Comparison of ENCODE assay signal across 8 cellular contexts in the genomic region with DNA sequence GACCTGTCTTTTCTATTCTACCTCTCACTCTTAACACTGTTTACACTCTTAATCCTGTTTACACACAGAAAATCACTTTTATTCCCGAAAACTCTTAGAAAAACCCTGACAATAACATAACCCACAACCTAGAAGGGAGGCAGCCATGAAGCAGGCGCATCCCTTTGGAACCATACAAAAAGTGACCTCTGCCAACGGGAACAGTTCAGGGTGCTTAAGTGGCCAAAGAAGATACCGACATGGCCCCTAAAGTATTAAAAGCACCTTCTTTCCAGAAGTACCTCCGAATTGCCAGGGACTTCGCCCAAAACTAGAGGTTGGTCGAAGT. TPM values are rescaled to one million over a fixed set of nuclear protein-coding genes. Genes with fewer than 3 reads are reported as not detected.
A peak's percentile ranks its signal among the peaks of the same experiment; 100 is the strongest.
DNase-seq lines count a peak whose midpoint lies in the region; ATAC-seq and TF ChIP-seq lines count a peak whose summit lies in the region.

No MANE protein-coding gene starts in this region.

- H3F3A ChIP-seq in PC-9 (ENCODE audit: insufficient read depth, low read depth), result no peaks in the 10 kb centered on the region

- H4K20me1 ChIP-seq in PC-9 (ENCODE audit: insufficient read depth), result no peaks in the 10 kb centered on the region

- H3K9me3 ChIP-seq in HEK293 (ENCODE audit: control insufficient read depth, insufficient read depth, low read depth, low read length), result no peaks in the 10 kb centered on the region
- no peaks in the 10 kb centered on the region for H3K9me3 ChIP-seq in PC-9 (ENCODE audit: insufficient read depth, low read depth)
- H3K9me3 ChIP-seq in neutrophil, result no peaks in the 10 kb centered on the region

- H3K4me1 ChIP-seq in HEK293 (ENCODE audit: control insufficient read depth, insufficient read depth, low read length) (no peaks in the 10 kb centered on the region), PC-9 (replicated peaks; ENCODE audit: insufficient read depth) (peaks cover 18% of the 10 kb centered on the region), neutrophil (ENCODE audit: control insufficient read depth in 1 of 2, insufficient read depth in 1 of 2, low read depth in 1 of 2, low read length in 1 of 2) (peaks cover 31 to 36% of the 10 kb centered on the region in 2 experiments)

- H3K36me3 ChIP-seq in HEK293 (ENCODE audit: control insufficient read depth in 2 of 2, insufficient read depth in 1 of 2, low read length in 2 of 2) (peaks cover 5 to 18% of the 10 kb centered on the region in 2 experiments; a peak in 2 of 3 replicates), PC-9 (ENCODE audit: low read depth) (peaks cover 5% of the 10 kb centered on the region; the same call in 1 of the 2 replicates), neutrophil (peaks cover 7% of the 10 kb centered on the region)

- POLR2A ChIA-PET in HEK293 (lab: Yijun Ruan, JAX) (no interaction called here), PC-9 (lab: Charles Lee; ENCODE audit: unreplicated experiment) (no interaction called here)

- peak overlapping the region; percentile 86 for H3K4me3 ChIP-seq in HEK293 (ENCODE audit: low read depth, low read length)
- peak overlapping the region; percentile 89 for H3K4me3 ChIP-seq in PC-9
- peak overlapping the region; percentile 97 for H3K4me3 ChIP-seq in epithelial cell of esophagus (ENCODE audit: low read length)
- peak overlapping the region; percentile 69 to 75 for H3K4me3 ChIP-seq in neutrophil (ENCODE audit: low read depth in 1 of 2, low read length in 1 of 2)

- DNase-seq in PC-9, result no peak
- DNase-seq in epithelial cell of esophagus (ENCODE audit: low read depth), result peak; percentile 7
- no peak for DNase-seq in stimulated activated CD4-positive, alpha-beta T cell treated with anti-CD3 and anti-CD28 coated beads, Interleukin-12 subunit alpha, Interleukin-12 subunit beta, amount 100 ng/mL, for 4 hours
- DNase-seq in cerebellar cortex (ENCODE audit: low spot score), result no peak
- no peak for DNase-seq in activated CD4-positive, alpha-beta T cell treated with anti-CD3 and anti-CD28 coated beads for 4 hours

- peak overlapping the region; percentile 100 for H2AFZ ChIP-seq in PC-9

- peaks cover 59% of the 10 kb centered on the region for H3K79me2 ChIP-seq in PC-9 (ENCODE audit: low read depth)

- TF ChIP-seq CTCF in HEK293 (tag by site-specific recombination; IDR thresholded peaks at IDR 0.05) (no peak), PC-9 (conservative IDR thresholded peaks at IDR 0.05) (no peak), epithelial cell of esophagus (IDR thresholded peaks at IDR 0.05; ENCODE audit: insufficient read depth, low read depth, low read length, missing control alignments) (no peak), neutrophil (IDR thresholded peaks at IDR 0.05) (no peak)

- H3K9me2 ChIP-seq in PC-9 (ENCODE audit: insufficient read depth), result no peaks in the 10 kb centered on the region

- H3K27me3 ChIP-seq in PC-9 (ENCODE audit: insufficient read depth, low read depth) (no peaks in the 10 kb centered on the region), neutrophil (no peaks in the 10 kb centered on the region)

- H3K27ac ChIP-seq in HEK293 (ENCODE audit: extremely low read depth, low read depth, low read length) (no peak overlapping the region; the same call in 1 of the 2 replicates), PC-9 (peak overlapping the region; percentile 58), neutrophil (peak overlapping the region; percentile 77)

- peak; percentile 18 for ATAC-seq in GM18498 (IDR thresholded peaks at IDR 0.05; ENCODE audit: unreplicated experiment)

- peak overlapping the region; percentile 98 for H3K4me2 ChIP-seq in PC-9

- TSS peak; percentile 60 for BruUV-seq in PC-9 (replicated peaks; lab: Mats Ljungman, UMichigan)

- CTCF ChIA-PET in HEK293 (lab: Yijun Ruan, JAX) (interaction anchor here (0.5 to 1.0 kb wide), 5 partner anchors 16 to 366 kb away, joined by 3 read pairs; no protein-coding TSS in a partner anchor), PC-9 (lab: Charles Lee) (no interaction called here)

- intact Hi-C loops in PC-9 (cut with micrococcal nuclease; ENCODE audit: unreplicated experiment), result loop anchor here (5.0 kb wide), 1 partner anchor 145 kb away; no protein-coding TSS in a partner anchor

TF ChIP-seq in HEK293, 187 proteins besides CTCF, POLR2A, EP300 and RAD21:
- TF ChIP-seq ZNF341 (tag by site-specific recombination; IDR thresholded peaks at IDR 0.05; ENCODE audit: low read depth) (no peak), YY2 (tag by site-specific recombination; IDR thresholded peaks at IDR 0.05) (no peak), ZNF610 (tag by site-specific recombination; IDR thresholded peaks at IDR 0.05; ENCODE audit: borderline replicate concordance) (no peak), ZBTB21 (tag by site-specific recombination; IDR thresholded peaks at IDR 0.05) (no peak), ZNF155 (tag by site-specific recombination; IDR thresholded peaks at IDR 0.05) (no peak), ZNF521 (tag by site-specific recombination; IDR thresholded peaks at IDR 0.05) (no peak), TRIM28 (IDR thresholded peaks at IDR 0.05; ENCODE audit: borderline replicate concordance, low read length) (no peak), ZNF792 (tag by site-specific recombination; IDR thresholded peaks at IDR 0.05) (no peak), ZNF37A (tag by site-specific recombination; IDR thresholded peaks at IDR 0.05) (no peak), ZNF558 (tag by site-specific recombination; IDR thresholded peaks at IDR 0.05) (no peak), ZIC2 (tag by site-specific recombination; IDR thresholded peaks at IDR 0.05) (no peak), ZNF211 (tag by site-specific recombination; IDR thresholded peaks at IDR 0.05; ENCODE audit: low read depth) (no peak), EGR2 (tag by site-specific recombination; IDR thresholded peaks at IDR 0.05; ENCODE audit: low read depth) (no peak), ZNF112 (tag by site-specific recombination; IDR thresholded peaks at IDR 0.05) (no peak), ZNF354C (tag by site-specific recombination; IDR thresholded peaks at IDR 0.05; ENCODE audit: borderline replicate concordance, low read depth) (no peak), ZNF529 (tag by site-specific recombination; IDR thresholded peaks at IDR 0.05; ENCODE audit: insufficient replicate concordance) (no peak), ZNF473 (tag by site-specific recombination; IDR thresholded peaks at IDR 0.05) (no peak)
- TF ChIP-seq, protein P1, sequence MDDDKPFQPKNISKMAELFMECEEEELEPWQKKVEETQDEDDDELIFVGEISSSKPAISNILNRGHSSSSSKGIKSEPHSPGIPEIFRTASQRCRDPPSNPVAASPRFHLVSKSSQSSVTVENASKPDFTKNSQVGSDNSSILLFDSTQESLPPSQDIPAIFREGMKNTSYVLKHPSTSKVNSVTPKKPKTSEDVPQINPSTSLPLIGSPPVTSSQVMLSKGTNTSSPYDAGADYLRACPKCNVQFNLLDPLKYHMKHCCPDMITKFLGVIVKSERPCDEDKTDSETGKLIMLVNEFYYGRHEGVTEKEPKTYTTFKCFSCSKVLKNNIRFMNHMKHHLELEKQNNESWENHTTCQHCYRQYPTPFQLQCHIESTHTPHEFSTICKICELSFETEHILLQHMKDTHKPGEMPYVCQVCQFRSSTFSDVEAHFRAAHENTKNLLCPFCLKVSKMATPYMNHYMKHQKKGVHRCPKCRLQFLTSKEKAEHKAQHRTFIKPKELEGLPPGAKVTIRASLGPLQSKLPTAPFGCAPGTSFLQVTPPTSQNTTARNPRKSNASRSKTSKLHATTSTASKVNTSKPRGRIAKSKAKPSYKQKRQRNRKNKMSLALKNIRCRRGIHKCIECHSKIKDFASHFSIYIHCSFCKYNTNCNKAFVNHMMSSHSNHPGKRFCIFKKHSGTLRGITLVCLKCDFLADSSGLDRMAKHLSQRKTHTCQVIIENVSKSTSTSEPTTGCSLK (tag by site-specific recombination; IDR thresholded peaks at IDR 0.05), result no peak
- TF ChIP-seq, protein P2, sequence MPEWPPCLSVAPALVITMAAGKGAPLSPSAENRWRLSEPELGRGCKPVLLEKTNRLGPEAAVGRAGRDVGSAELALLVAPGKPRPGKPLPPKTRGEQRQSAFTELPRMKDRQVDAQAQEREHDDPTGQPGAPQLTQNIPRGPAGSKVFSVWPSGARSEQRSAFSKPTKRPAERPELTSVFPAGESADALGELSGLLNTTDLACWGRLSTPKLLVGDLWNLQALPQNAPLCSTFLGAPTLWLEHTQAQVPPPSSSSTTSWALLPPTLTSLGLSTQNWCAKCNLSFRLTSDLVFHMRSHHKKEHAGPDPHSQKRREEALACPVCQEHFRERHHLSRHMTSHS (tag by site-specific recombination; IDR thresholded peaks at IDR 0.05), result no peak

RNA-seq across cellular contexts. Expression of a gene that starts 0.5 kb away (rescaled TPM):
- 14.4 and 17.5 TPM in 2 replicates for total RNA-seq in PC-9 (2021)

RNA-seq across cellular contexts. Expression of a gene that starts 0.6 kb away (rescaled TPM):
- 9.5 and 11.0 TPM in 2 replicates for total RNA-seq in PC-9 (2021)

RNA-seq across cellular contexts. Expression of a gene that starts 37.2 kb away (rescaled TPM):
- total RNA-seq in PC-9 (2021), result not detected in 2 replicates
